In genomic region chr16:64445649-64446048, GRCh38 we compare ENCODE assay signal across 25 cellular contexts.
"Had no signal": no experiment of that assay in that cellular context is flagged by ENCODE, and none has a peak within 500 bp of the region (broad histone marks: within the 10 kb centered on the region; RNA-seq: fewer than 3 reads in every experiment).

No MANE protein-coding gene starts in this region.

- H3K36me3 ChIP-seq: colonic mucosa, esophagus muscularis mucosa, lower lobe of right lung, upper lobe of right lung had no signal

- H3K4me1 Mint-ChIP-seq: activated CD4-positive, alpha-beta T cell treated with anti-CD3 and anti-CD28 coated beads, Interleukin-2, amount 10 ng/mL, durations not matched to agents 7 days and 5 days; activated CD8-positive, alpha-beta memory T cell treated with anti-CD3 and anti-CD28 coated beads, Interleukin-2, amount 10 ng/mL, durations not matched to agents 7 days and 5 days; activated naive CD4-positive, alpha-beta T cell treated with anti-CD3 and anti-CD28 coated beads, Interleukin-2, amount 50 U/mL, for 24 hours; central memory CD8-positive, alpha-beta T cell; immature natural killer cell; naive B cell had no signal

- ATAC-seq: activated CD8-positive, alpha-beta memory T cell treated with anti-CD3 and anti-CD28 coated beads, Interleukin-2, amount 10 ng/mL, durations not matched to agents 7 days and 5 days; activated CD8-positive, alpha-beta T cell treated with anti-CD3 and anti-CD28 coated beads for 36 hours; effector memory CD8-positive, alpha-beta T cell; left lobe of liver; lower lobe of right lung; right cardiac atrium; stimulated activated naive CD8-positive, alpha-beta T cell treated with anti-CD3 and anti-CD28 coated beads, Interleukin-15, Interleukin-2, amounts not matched to agents 100 U/mL and 50 U/mL, for 24 hours; upper lobe of right lung had no signal

- H3K9ac ChIP-seq: parathyroid adenoma had no signal

- H3K27ac ChIP-seq: colonic mucosa, dorsolateral prefrontal cortex, esophagus muscularis mucosa, lower lobe of right lung, parathyroid adenoma, upper lobe of right lung, VCaP had no signal

- H3K27ac Mint-ChIP-seq: activated CD4-positive, alpha-beta T cell treated with anti-CD3 and anti-CD28 coated beads, Interleukin-2, amount 10 ng/mL, durations not matched to agents 7 days and 5 days; activated CD8-positive, alpha-beta memory T cell treated with anti-CD3 and anti-CD28 coated beads, Interleukin-2, amount 10 ng/mL, durations not matched to agents 7 days and 5 days; activated CD8-positive, alpha-beta T cell treated with anti-CD3 and anti-CD28 coated beads for 36 hours; effector memory CD8-positive, alpha-beta T cell; immature natural killer cell; naive B cell had no signal

- DNase-seq: activated CD4-positive, alpha-beta T cell treated with anti-CD3 and anti-CD28 coated beads, Interleukin-2, amount 10 ng/mL, durations not matched to agents 7 days and 5 days; activated CD4-positive, CD25-positive, alpha-beta regulatory T cell treated with anti-CD3 and anti-CD28 coated beads, Interleukin-2, amount 50 U/mL, for 72 hours; activated CD8-positive, alpha-beta memory T cell treated with anti-CD3 and anti-CD28 coated beads, Interleukin-2, amount 10 ng/mL, durations not matched to agents 7 days and 5 days; activated CD8-positive, alpha-beta T cell treated with anti-CD3 and anti-CD28 coated beads for 36 hours; activated gamma-delta T cell; activated T-cell treated with anti-CD3 and anti-CD28 coated beads for 4 hours; anterior cingulate cortex; colonic mucosa; dorsolateral prefrontal cortex; effector memory CD8-positive, alpha-beta T cell; immature natural killer cell; lower lobe of right lung; naive B cell; nucleus accumbens; right cardiac atrium; stimulated activated CD4-positive, alpha-beta T cell treated with anti-CD3 and anti-CD28 coated beads, Interleukin-12 subunit alpha, Interleukin-12 subunit beta, amount 100 ng/mL, for 4 hours; stimulated activated CD4-positive, alpha-beta T cell treated with anti-CD3 and anti-CD28 coated beads, Interleukin-4, amount 100 ng/mL, for 4 hours; stimulated activated naive CD8-positive, alpha-beta T cell treated with anti-CD3 and anti-CD28 coated beads, Interleukin-15, Interleukin-2, amounts not matched to agents 100 U/mL and 50 U/mL, for 24 hours; upper lobe of right lung had no signal

- H3K9me3 ChIP-seq: colonic mucosa, esophagus muscularis mucosa, lower lobe of right lung, upper lobe of right lung had no signal

- H3K4me3 Mint-ChIP-seq: activated CD4-positive, alpha-beta T cell treated with anti-CD3 and anti-CD28 coated beads, Interleukin-2, amount 10 ng/mL, durations not matched to agents 7 days and 5 days; activated CD8-positive, alpha-beta memory T cell treated with anti-CD3 and anti-CD28 coated beads, Interleukin-2, amount 10 ng/mL, durations not matched to agents 7 days and 5 days; activated CD8-positive, alpha-beta T cell treated with anti-CD3 and anti-CD28 coated beads for 36 hours; activated naive CD4-positive, alpha-beta T cell treated with anti-CD3 and anti-CD28 coated beads, Interleukin-2, amount 50 U/mL, for 24 hours; central memory CD8-positive, alpha-beta T cell; effector memory CD8-positive, alpha-beta T cell; immature natural killer cell; naive B cell had no signal

- H3K4me3 ChIP-seq: colonic mucosa, dorsolateral prefrontal cortex, esophagus muscularis mucosa, lower lobe of right lung, upper lobe of right lung had no signal

- H3K36me3 Mint-ChIP-seq: activated CD8-positive, alpha-beta memory T cell treated with anti-CD3 and anti-CD28 coated beads, Interleukin-2, amount 10 ng/mL, durations not matched to agents 7 days and 5 days; activated naive CD4-positive, alpha-beta T cell treated with anti-CD3 and anti-CD28 coated beads, Interleukin-2, amount 50 U/mL, for 24 hours; naive B cell had no signal

- H3K27me3 ChIP-seq: colonic mucosa, dorsolateral prefrontal cortex, esophagus muscularis mucosa, upper lobe of right lung had no signal

- H2AFZ ChIP-seq: parathyroid adenoma had no signal

- H3K27me3 Mint-ChIP-seq: activated CD4-positive, alpha-beta T cell treated with anti-CD3 and anti-CD28 coated beads, Interleukin-2, amount 10 ng/mL, durations not matched to agents 7 days and 5 days; activated CD8-positive, alpha-beta memory T cell treated with anti-CD3 and anti-CD28 coated beads, Interleukin-2, amount 10 ng/mL, durations not matched to agents 7 days and 5 days; activated CD8-positive, alpha-beta T cell treated with anti-CD3 and anti-CD28 coated beads for 36 hours; activated naive CD4-positive, alpha-beta T cell treated with anti-CD3 and anti-CD28 coated beads, Interleukin-2, amount 50 U/mL, for 24 hours; central memory CD8-positive, alpha-beta T cell; effector memory CD8-positive, alpha-beta T cell; naive B cell had no signal

- H3K4me1 ChIP-seq: colonic mucosa, parathyroid adenoma, upper lobe of right lung had no signal

- H3K79me2 ChIP-seq: parathyroid adenoma had no signal
